33 cellular contexts compared by ENCODE assay signal in genomic region chr18:49611316-49611715, GRCh38. TPM values are rescaled to one million over a fixed set of nuclear protein-coding genes. Genes with fewer than 3 reads are reported as not detected.
"Had no signal": no experiment of that assay in that cellular context is flagged by ENCODE, and none has a peak within 500 bp of the region (broad histone marks: within the 10 kb centered on the region; RNA-seq: fewer than 3 reads in every experiment).

No MANE protein-coding gene starts in this region.

- DNase-seq: activated B cell treated with CpG ODN at 0.5 μM for 24 hours; activated CD4-positive, alpha-beta T cell treated with anti-CD3 and anti-CD28 coated beads for 48 hours; activated CD4-positive, alpha-beta T cell treated with anti-CD3 and anti-CD28 coated beads, Interleukin-2, amount 50 U/mL, for 1 hour; activated CD4-positive, alpha-beta T cell treated with anti-CD3 and anti-CD28 coated beads, Interleukin-2, amount 50 U/mL, for 48 hours; activated CD8-positive, alpha-beta memory T cell treated with anti-CD3 and anti-CD28 coated beads for 24 hours; activated CD8-positive, alpha-beta T cell treated with anti-CD3 and anti-CD28 coated beads for 36 hours; activated effector memory CD4-positive, alpha-beta T cell treated with anti-CD3 and anti-CD28 coated beads, Interleukin-2, amount 50 U/mL, for 16 hours; activated naive CD4-positive, alpha-beta T cell treated with anti-CD3 and anti-CD28 coated beads for 36 hours; activated naive CD8-positive, alpha-beta T cell treated with anti-CD3 and anti-CD28 coated beads for 36 hours; activated naive CD8-positive, alpha-beta T cell treated with anti-CD3 and anti-CD28 coated beads, Interleukin-2, amount 50 U/mL, for 24 hours; activated T-cell treated with anti-CD3 and anti-CD28 coated beads, Interleukin-2, amount 50 U/mL, for 1 hour; activated T-cell treated with anti-CD3 and anti-CD28 coated beads, Interleukin-2, amount 50 U/mL, for 48 hours; adrenal gland; amygdala; aorta; body of pancreas; caudate nucleus; cortex of kidney; dermis blood vessel endothelial cell; effector CD4-positive, alpha-beta T cell; effector memory CD8-positive, alpha-beta T cell; foreskin melanocyte; T-helper 1 cell; T-helper 17 cell; T1000; WERI-Rb-1 had no signal

- ATAC-seq: activated CD4-positive, CD25-positive, alpha-beta regulatory T cell treated with anti-CD3 and anti-CD28 coated beads, Interleukin-2, amount 50 U/mL, for 24 hours; activated CD8-positive, alpha-beta T cell treated with anti-CD3 and anti-CD28 coated beads for 36 hours; activated naive CD8-positive, alpha-beta T cell treated with anti-CD3 and anti-CD28 coated beads, Interleukin-2, amount 50 U/mL, for 24 hours; body of pancreas; effector memory CD8-positive, alpha-beta T cell; esophagus mucosa; gastroesophageal sphincter; T-helper 17 cell had no signal

- H3K4me3 Mint-ChIP-seq: activated B cell treated with CpG ODN at 0.5 μM for 24 hours; activated CD8-positive, alpha-beta T cell treated with anti-CD3 and anti-CD28 coated beads for 36 hours; activated naive CD4-positive, alpha-beta T cell treated with anti-CD3 and anti-CD28 coated beads for 36 hours; activated naive CD4-positive, alpha-beta T cell treated with anti-CD3 and anti-CD28 coated beads, Interleukin-2, amount 50 U/mL, for 24 hours; activated naive CD8-positive, alpha-beta T cell treated with anti-CD3 and anti-CD28 coated beads for 36 hours; activated naive CD8-positive, alpha-beta T cell treated with anti-CD3 and anti-CD28 coated beads, Interleukin-2, amount 50 U/mL, for 24 hours; activated T-helper 1 cell treated with anti-CD3 and anti-CD28 coated beads, Interleukin-12 subunit alpha, Interleukin-12 subunit beta, Interleukin-2, Interleukin-4 antibody, amounts not matched to agents 30 ng/mL and 10 ng/mL and 1 ng/mL, durations not matched to agents 14 hours and 24 hours and 36 hours; effector memory CD8-positive, alpha-beta T cell; T-helper 2 cell treated with Interferon-gamma antibody and Interleukin-4, amounts not matched to agents 5 μg/mL and 100 μg/mL, for 36 hours had no signal

- H3K27ac ChIP-seq: adrenal gland, body of pancreas, gastroesophageal sphincter, WERI-Rb-1 had no signal

- H3K4me1 Mint-ChIP-seq: activated B cell treated with CpG ODN at 0.5 μM for 24 hours; activated naive CD4-positive, alpha-beta T cell treated with anti-CD3 and anti-CD28 coated beads, Interleukin-2, amount 50 U/mL, for 24 hours; activated naive CD8-positive, alpha-beta T cell treated with anti-CD3 and anti-CD28 coated beads, Interleukin-2, amount 50 U/mL, for 24 hours had no signal

- H3K9me3 Mint-ChIP-seq: activated B cell treated with CpG ODN at 0.5 μM for 24 hours; activated CD8-positive, alpha-beta T cell treated with anti-CD3 and anti-CD28 coated beads for 36 hours; activated naive CD4-positive, alpha-beta T cell treated with anti-CD3 and anti-CD28 coated beads for 36 hours; activated naive CD4-positive, alpha-beta T cell treated with anti-CD3 and anti-CD28 coated beads, Interleukin-2, amount 50 U/mL, for 24 hours; activated naive CD8-positive, alpha-beta T cell treated with anti-CD3 and anti-CD28 coated beads for 36 hours; activated naive CD8-positive, alpha-beta T cell treated with anti-CD3 and anti-CD28 coated beads, Interleukin-2, amount 50 U/mL, for 24 hours; activated T-helper 1 cell treated with anti-CD3 and anti-CD28 coated beads, Interleukin-12 subunit alpha, Interleukin-12 subunit beta, Interleukin-2, Interleukin-4 antibody, amounts not matched to agents 30 ng/mL and 10 ng/mL and 1 ng/mL, durations not matched to agents 14 hours and 24 hours and 36 hours; activated T-helper 2 cell treated with anti-CD3 and anti-CD28 coated beads, Interferon-gamma antibody, Interleukin-2, Interleukin-4, amounts not matched to agents 10 μg/mL and 5 μg/mL and 100 μg/mL, durations not matched to agents 14 hours and 24 hours and 36 hours; effector memory CD8-positive, alpha-beta T cell; T-helper 2 cell treated with Interferon-gamma antibody and Interleukin-4, amounts not matched to agents 5 μg/mL and 100 μg/mL, for 36 hours had no signal

- H3K27ac Mint-ChIP-seq: activated B cell treated with CpG ODN at 0.5 μM for 24 hours; activated CD8-positive, alpha-beta T cell treated with anti-CD3 and anti-CD28 coated beads for 36 hours; activated naive CD4-positive, alpha-beta T cell treated with anti-CD3 and anti-CD28 coated beads for 36 hours; activated naive CD4-positive, alpha-beta T cell treated with anti-CD3 and anti-CD28 coated beads, Interleukin-2, amount 50 U/mL, for 24 hours; activated naive CD8-positive, alpha-beta T cell treated with anti-CD3 and anti-CD28 coated beads for 36 hours; activated naive CD8-positive, alpha-beta T cell treated with anti-CD3 and anti-CD28 coated beads, Interleukin-2, amount 50 U/mL, for 24 hours; activated T-helper 1 cell treated with anti-CD3 and anti-CD28 coated beads, Interleukin-12 subunit alpha, Interleukin-12 subunit beta, Interleukin-2, Interleukin-4 antibody, amounts not matched to agents 30 ng/mL and 10 ng/mL and 1 ng/mL, durations not matched to agents 14 hours and 24 hours and 36 hours; activated T-helper 2 cell treated with anti-CD3 and anti-CD28 coated beads, Interferon-gamma antibody, Interleukin-2, Interleukin-4, amounts not matched to agents 10 μg/mL and 5 μg/mL and 100 μg/mL, durations not matched to agents 14 hours and 24 hours and 36 hours; effector memory CD8-positive, alpha-beta T cell; T-helper 17 cell; T-helper 2 cell treated with Interferon-gamma antibody and Interleukin-4, amounts not matched to agents 5 μg/mL and 100 μg/mL, for 36 hours had no signal

- H3K36me3 Mint-ChIP-seq: activated naive CD4-positive, alpha-beta T cell treated with anti-CD3 and anti-CD28 coated beads, Interleukin-2, amount 50 U/mL, for 24 hours; activated naive CD8-positive, alpha-beta T cell treated with anti-CD3 and anti-CD28 coated beads for 36 hours had no signal

RNA-seq across cellular contexts. Expression of gene LIPG, which starts 49.5 kb away (rescaled TPM):
- total RNA-seq: T-helper 17 cell had no signal
